In genomic region chr19:49849433-49850220, GRCh38 we compare ENCODE assay signal across 8 cellular contexts. TPM values are rescaled to one million over a fixed set of nuclear protein-coding genes. Genes with fewer than 3 reads are reported as not detected.
A peak's percentile ranks its signal among the peaks of the same experiment; 100 is the strongest.
DNase-seq lines count a peak whose midpoint lies in the region; ATAC-seq lines count a peak whose summit lies in the region.

No MANE protein-coding gene starts in this region.

- CTCF ChIA-PET in activated CD4-positive, alpha-beta T cell treated with anti-CD3 and anti-CD28 coated beads for 36 hours (lab: Charles Lee): interaction anchor here (0.6 to 1.0 kb wide), 2 partner anchors 31 to 132 kb away, joined by 3 to 5 read pairs; partner anchors contain the start of gene MED25
- CTCF ChIA-PET in activated CD8-positive, alpha-beta T cell treated with anti-CD3 and anti-CD28 coated beads, Interleukin-2, amount 10 ng/mL, durations not matched to agents 7 days and 5 days (lab: Charles Lee): interaction anchor here (0.6 to 1.1 kb wide), 4 partner anchors 32 to 320 kb away, joined by 3 read pairs; partner anchors contain the start of genes FUZ and MED25

- H3K9me3 Mint-ChIP-seq in activated CD4-positive, alpha-beta T cell treated with anti-CD3 and anti-CD28 coated beads for 36 hours (ENCODE audit: low read depth): peaks cover 11% of the 10 kb centered on the region
- no peaks in the 10 kb centered on the region for H3K9me3 Mint-ChIP-seq in activated CD8-positive, alpha-beta T cell treated with anti-CD3 and anti-CD28 coated beads, Interleukin-2, amount 10 ng/mL, durations not matched to agents 7 days and 5 days (ENCODE audit: insufficient read depth)

- peaks cover 18% of the 10 kb centered on the region for H3K36me3 Mint-ChIP-seq in activated CD4-positive, alpha-beta T cell treated with anti-CD3 and anti-CD28 coated beads for 36 hours (ENCODE audit: low read depth)
- H3K36me3 Mint-ChIP-seq in activated CD8-positive, alpha-beta T cell treated with anti-CD3 and anti-CD28 coated beads, Interleukin-2, amount 10 ng/mL, durations not matched to agents 7 days and 5 days (ENCODE audit: low read depth): peaks cover 7% of the 10 kb centered on the region

- no peaks in the 10 kb centered on the region for H3K9me3 ChIP-seq in iPS-18c (ENCODE audit: control insufficient read depth, insufficient read depth, low read length)
- no peaks in the 10 kb centered on the region for H3K9me3 ChIP-seq in stomach smooth muscle (ENCODE audit: control insufficient read depth in 2 of 2, low read length in 2 of 2)

- no peaks in the 10 kb centered on the region for H3K36me3 ChIP-seq in stomach smooth muscle (ENCODE audit: control insufficient read depth in 2 of 2, insufficient read depth in 2 of 2, low read length in 2 of 2)

- no peak for DNase-seq in activated CD4-positive, alpha-beta T cell treated with anti-CD3 and anti-CD28 coated beads for 36 hours
- DNase-seq in activated CD4-positive, alpha-beta T cell treated with anti-CD3 and anti-CD28 coated beads for 48 hours: no peak
- no peak for DNase-seq in activated CD8-positive, alpha-beta T cell treated with anti-CD3 and anti-CD28 coated beads, Interleukin-2, amount 10 ng/mL, durations not matched to agents 7 days and 5 days
- DNase-seq in NCI-H774 (lab: John Stamatoyannopoulos, UW) (no peak), activated gamma-delta T cell (lab: John Stamatoyannopoulos, UW) (no peak)

- peaks cover 36% of the 10 kb centered on the region for H3K4me1 Mint-ChIP-seq in activated CD4-positive, alpha-beta T cell treated with anti-CD3 and anti-CD28 coated beads for 36 hours
- H3K4me1 Mint-ChIP-seq in activated CD8-positive, alpha-beta T cell treated with anti-CD3 and anti-CD28 coated beads, Interleukin-2, amount 10 ng/mL, durations not matched to agents 7 days and 5 days (ENCODE audit: low read depth): peaks cover 43% of the 10 kb centered on the region

- H3K27ac Mint-ChIP-seq in activated CD4-positive, alpha-beta T cell treated with anti-CD3 and anti-CD28 coated beads for 36 hours: no peak overlapping the region
- H3K27ac Mint-ChIP-seq in activated CD8-positive, alpha-beta T cell treated with anti-CD3 and anti-CD28 coated beads, Interleukin-2, amount 10 ng/mL, durations not matched to agents 7 days and 5 days: peak overlapping the region; percentile 98

- no peaks in the 10 kb centered on the region for H3K27me3 Mint-ChIP-seq in activated CD4-positive, alpha-beta T cell treated with anti-CD3 and anti-CD28 coated beads for 36 hours
- H3K27me3 Mint-ChIP-seq in activated CD8-positive, alpha-beta T cell treated with anti-CD3 and anti-CD28 coated beads, Interleukin-2, amount 10 ng/mL, durations not matched to agents 7 days and 5 days (ENCODE audit: low read depth): peaks cover 9% of the 10 kb centered on the region

- peak overlapping the region; percentile 85 for H3K4me3 Mint-ChIP-seq in activated CD4-positive, alpha-beta T cell treated with anti-CD3 and anti-CD28 coated beads for 36 hours
- peak overlapping the region; percentile 87 for H3K4me3 Mint-ChIP-seq in activated CD8-positive, alpha-beta T cell treated with anti-CD3 and anti-CD28 coated beads, Interleukin-2, amount 10 ng/mL, durations not matched to agents 7 days and 5 days

- H3K4me3 ChIP-seq in iPS-18c (ENCODE audit: insufficient read depth, low read depth, low read length) (peak overlapping the region; percentile 94; the same call in 1 of the 2 replicates), stomach smooth muscle (ENCODE audit: low read length in 2 of 2) (peak overlapping the region; percentile 65 to 90)

- peaks cover 32% of the 10 kb centered on the region for H3K4me1 ChIP-seq in stomach smooth muscle (ENCODE audit: control insufficient read depth, insufficient read depth, low read length)

- peak overlapping the region; percentile 57 to 66 for H3K9ac ChIP-seq in stomach smooth muscle (ENCODE audit: low read length in 2 of 2)

- H3K27ac ChIP-seq in stomach smooth muscle (ENCODE audit: low read length): peak overlapping the region; percentile 99

- no peak for ATAC-seq in activated CD4-positive, alpha-beta T cell treated with anti-CD3 and anti-CD28 coated beads for 36 hours
- no peak for ATAC-seq in activated CD8-positive, alpha-beta T cell treated with anti-CD3 and anti-CD28 coated beads, Interleukin-2, amount 10 ng/mL, durations not matched to agents 7 days and 5 days
- ATAC-seq in HG03097 (IDR thresholded peaks at IDR 0.05; ENCODE audit: low FRiP score, unreplicated experiment): no peak

- H3K27me3 ChIP-seq in stomach smooth muscle (ENCODE audit: control insufficient read depth in 1 of 2, insufficient read depth in 2 of 2, low read length in 2 of 2): no peaks in the 10 kb centered on the region

- POLR2A ChIA-PET in activated CD4-positive, alpha-beta T cell treated with anti-CD3 and anti-CD28 coated beads for 36 hours (lab: Charles Lee): interaction anchor here (1.5 kb wide), 1 partner anchor 31 kb away, joined by 3 read pairs; no protein-coding TSS in a partner anchor
- POLR2A ChIA-PET in activated CD8-positive, alpha-beta T cell treated with anti-CD3 and anti-CD28 coated beads, Interleukin-2, amount 10 ng/mL, durations not matched to agents 7 days and 5 days (lab: Charles Lee): interaction anchor here (1.3 to 1.9 kb wide), 4 partner anchors 9 to 36 kb away, joined by 3 to 12 read pairs (median 9); partner anchors contain the start of genes AKT1S1, FUZ, MED25 and TBC1D17

- intact Hi-C loops in activated CD4-positive, alpha-beta T cell treated with anti-CD3 and anti-CD28 coated beads for 36 hours (cut with DNase I, micrococcal nuclease): loop anchor here (1.0 to 2.0 kb wide), 11 partner anchors 18 to 353 kb away; partner anchors contain the start of genes AKT1S1 (in 2 of the 2), FUZ (in 2 of the 2), TBC1D17 (in 2 of the 2) and MED25 (in 1 of the 2)

RNA-seq across cellular contexts. Expression of gene PTOV1, which starts 1.3 kb away (rescaled TPM):
- 100 to 1,000 TPM in 1 of 2 experiments, 10 to 100 TPM in 1; 76.9 to 104 TPM for total RNA-seq in activated CD4-positive, alpha-beta T cell treated with anti-CD3 and anti-CD28 coated beads for 36 hours
- 10 to 100 TPM; 78.8 to 94.3 TPM for total RNA-seq in activated CD8-positive, alpha-beta T cell treated with anti-CD3 and anti-CD28 coated beads, Interleukin-2, amount 10 ng/mL, durations not matched to agents 7 days and 5 days

RNA-seq across cellular contexts. Expression of gene PNKP, which starts 17.7 kb away (rescaled TPM):
- total RNA-seq in activated CD4-positive, alpha-beta T cell treated with anti-CD3 and anti-CD28 coated beads for 36 hours: 10 to 100 TPM; 59.5 to 65.7 TPM
- 100 to 1,000 TPM; 113 to 120 TPM for total RNA-seq in activated CD8-positive, alpha-beta T cell treated with anti-CD3 and anti-CD28 coated beads, Interleukin-2, amount 10 ng/mL, durations not matched to agents 7 days and 5 days

RNA-seq across cellular contexts. Expression of gene AKT1S1, which starts 27.5 kb away (rescaled TPM):
- total RNA-seq in activated CD4-positive, alpha-beta T cell treated with anti-CD3 and anti-CD28 coated beads for 36 hours: 10 to 100 TPM; 16.1 to 20.3 TPM
- 10 to 100 TPM; 15.6 to 16.4 TPM for total RNA-seq in activated CD8-positive, alpha-beta T cell treated with anti-CD3 and anti-CD28 coated beads, Interleukin-2, amount 10 ng/mL, durations not matched to agents 7 days and 5 days

RNA-seq across cellular contexts. Expression of gene TBC1D17, which starts 27.9 kb away (rescaled TPM):
- total RNA-seq in activated CD4-positive, alpha-beta T cell treated with anti-CD3 and anti-CD28 coated beads for 36 hours: 10 to 100 TPM; 29.1 to 29.6 TPM
- total RNA-seq in activated CD8-positive, alpha-beta T cell treated with anti-CD3 and anti-CD28 coated beads, Interleukin-2, amount 10 ng/mL, durations not matched to agents 7 days and 5 days: 10 to 100 TPM; 28.6 to 30.8 TPM

RNA-seq across cellular contexts. Expression of gene MED25, which starts 31.5 kb away (rescaled TPM):
- total RNA-seq in activated CD4-positive, alpha-beta T cell treated with anti-CD3 and anti-CD28 coated beads for 36 hours: 10 to 100 TPM; 39.6 to 49.9 TPM
- 10 to 100 TPM; 59.9 to 62.2 TPM for total RNA-seq in activated CD8-positive, alpha-beta T cell treated with anti-CD3 and anti-CD28 coated beads, Interleukin-2, amount 10 ng/mL, durations not matched to agents 7 days and 5 days
